ENCODE assay signal across 8 cellular contexts in the genomic region with DNA sequence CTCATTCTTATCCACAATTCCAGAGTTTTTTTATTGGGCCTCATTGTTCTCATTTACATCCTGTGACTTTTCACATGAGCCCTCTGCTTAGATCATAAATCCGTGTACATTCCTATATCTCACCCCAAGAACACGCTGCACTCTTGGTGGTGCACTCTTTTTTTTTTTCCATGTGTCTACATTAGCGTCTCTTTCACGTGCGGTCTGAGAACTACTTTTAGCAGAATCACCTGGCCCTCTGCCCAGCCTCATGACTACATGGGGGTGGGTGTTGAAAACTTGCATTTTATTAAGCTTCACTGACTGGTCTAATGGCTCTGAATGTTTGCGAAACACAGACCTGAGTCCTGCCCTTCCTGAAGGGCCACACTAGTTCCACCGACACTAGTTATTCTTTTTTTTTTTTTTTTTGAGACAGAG. TPM values are rescaled to one million over a fixed set of nuclear protein-coding genes. Genes with fewer than 3 reads are reported as not detected.
DNase-seq lines count a peak whose midpoint lies in the region; ATAC-seq and TF ChIP-seq lines count a peak whose summit lies in the region.

No MANE protein-coding gene starts in this region.

- TF ChIP-seq CTCF in omental fat pad (IDR thresholded peaks at IDR 0.05), result no peak
- TF ChIP-seq CTCF in CD8-positive, alpha-beta T cell (IDR thresholded peaks at IDR 0.05), result no peak

- no peaks in the 10 kb centered on the region for H3K9me3 ChIP-seq in CD8-positive, alpha-beta T cell (ENCODE audit: low read length)

- H3K4me1 Mint-ChIP-seq in activated CD4-positive, alpha-beta memory T cell treated with anti-CD3 and anti-CD28 coated beads for 36 hours (ENCODE audit: low read depth), result peaks cover 5% of the 10 kb centered on the region
- H3K4me1 Mint-ChIP-seq in CD8-positive, alpha-beta T cell (ENCODE audit: low read depth), result peaks cover 5% of the 10 kb centered on the region

- H3K36me3 Mint-ChIP-seq in activated CD4-positive, alpha-beta memory T cell treated with anti-CD3 and anti-CD28 coated beads for 36 hours, result no peaks in the 10 kb centered on the region
- H3K36me3 Mint-ChIP-seq in CD8-positive, alpha-beta T cell, result no peaks in the 10 kb centered on the region

- CTCF ChIA-PET in activated CD4-positive, alpha-beta memory T cell treated with anti-CD3 and anti-CD28 coated beads for 36 hours (lab: Charles Lee), result interaction anchor here (0.6 to 6.2 kb wide), 2 partner anchors 9 to 234 kb away, joined by 3 to 223 read pairs; no protein-coding TSS in a partner anchor
- CTCF ChIA-PET in CD8-positive, alpha-beta T cell (lab: Charles Lee), result interaction anchor here (1.6 kb wide), 1 partner anchor 15 kb away, joined by 6 read pairs; no protein-coding TSS in a partner anchor

- H3K36me3 ChIP-seq in CD8-positive, alpha-beta T cell (ENCODE audit: insufficient read depth, low read length), result no peaks in the 10 kb centered on the region

- POLR2A ChIA-PET in activated CD4-positive, alpha-beta memory T cell treated with anti-CD3 and anti-CD28 coated beads for 36 hours (lab: Charles Lee), result no interaction called here
- POLR2A ChIA-PET in CD8-positive, alpha-beta T cell (lab: Charles Lee), result no interaction called here

- no peak overlapping the region for H3K27ac Mint-ChIP-seq in activated CD4-positive, alpha-beta memory T cell treated with anti-CD3 and anti-CD28 coated beads for 36 hours
- no peak overlapping the region for H3K27ac Mint-ChIP-seq in CD8-positive, alpha-beta T cell

- H3K4me3 Mint-ChIP-seq in activated CD4-positive, alpha-beta memory T cell treated with anti-CD3 and anti-CD28 coated beads for 36 hours, result no peak overlapping the region
- H3K4me3 Mint-ChIP-seq in CD8-positive, alpha-beta T cell, result no peak overlapping the region

- no peaks in the 10 kb centered on the region for H3K27me3 ChIP-seq in CD8-positive, alpha-beta T cell (ENCODE audit: insufficient read depth, low read length)

- intact Hi-C loops in activated CD4-positive, alpha-beta memory T cell treated with anti-CD3 and anti-CD28 coated beads for 36 hours (cut with micrococcal nuclease), result no loop called here
- intact Hi-C loops in CD8-positive, alpha-beta T cell (cut with DNase I, micrococcal nuclease), result no loop called here

- H3K27me3 Mint-ChIP-seq in activated CD4-positive, alpha-beta memory T cell treated with anti-CD3 and anti-CD28 coated beads for 36 hours, result peaks cover 6% of the 10 kb centered on the region
- H3K27me3 Mint-ChIP-seq in CD8-positive, alpha-beta T cell (ENCODE audit: low read depth), result peaks cover 16% of the 10 kb centered on the region

- no peaks in the 10 kb centered on the region for H3K4me1 ChIP-seq in CD8-positive, alpha-beta T cell (ENCODE audit: insufficient read depth, low read length)

- H3K4me3 ChIP-seq in CD8-positive, alpha-beta T cell (ENCODE audit: low read depth, low read length), result no peak overlapping the region

- DNase-seq in GF-D8 (lab: John Stamatoyannopoulos, UW) (peak; percentile 37), NCI-H1105 treated with DMSO at 0.1 percent for 48 hours (lab: John Stamatoyannopoulos, UW) (peak; percentile 82), epidermal melanocyte (ENCODE audit: insufficient read length, low spot score) (peak; percentile 34), omental fat pad (ENCODE audit: low spot score) (peak; percentile 53), NCI-H345 treated with DMSO at 0.1 percent for 48 hours (lab: John Stamatoyannopoulos, UW; ENCODE audit: unreplicated experiment) (no peak)
- DNase-seq in activated CD4-positive, alpha-beta memory T cell treated with anti-CD3 and anti-CD28 coated beads for 36 hours, result no peak
- DNase-seq in CD8-positive, alpha-beta T cell, result no peak

- no peak for ATAC-seq in omental fat pad (ENCODE audit: low FRiP score)
- no peak for ATAC-seq in GM18519 (IDR thresholded peaks at IDR 0.05; ENCODE audit: low FRiP score, unreplicated experiment)
- no peak for ATAC-seq in CD8-positive, alpha-beta T cell

- no peak overlapping the region for H3K27ac ChIP-seq in CD8-positive, alpha-beta T cell (ENCODE audit: low read depth, low read length)

- H3K9me3 Mint-ChIP-seq in activated CD4-positive, alpha-beta memory T cell treated with anti-CD3 and anti-CD28 coated beads for 36 hours, result no peaks in the 10 kb centered on the region
- H3K9me3 Mint-ChIP-seq in CD8-positive, alpha-beta T cell, result no peaks in the 10 kb centered on the region

RNA-seq across cellular contexts. Expression of a gene that starts 18.6 kb away (rescaled TPM):
- not detected for total RNA-seq in omental fat pad
- total RNA-seq in activated CD4-positive, alpha-beta memory T cell treated with anti-CD3 and anti-CD28 coated beads for 36 hours, result not detected
- total RNA-seq in CD8-positive, alpha-beta T cell, result not detected

Comparison
In these comparisons a context has a peak if more than half of its experiments do, and no peak if none do; other contexts are left out.
1. DNase-seq: peak in GF-D8 (single experiment), NCI-H1105 treated with DMSO at 0.1 percent for 48 hours (single experiment), epidermal melanocyte (single experiment) and omental fat pad (single experiment); none in activated CD4-positive, alpha-beta memory T cell treated with anti-CD3 and anti-CD28 coated beads for 36 hours (single experiment), NCI-H345 treated with DMSO at 0.1 percent for 48 hours (single experiment) and CD8-positive, alpha-beta T cell (0 of 7).